In the genomic region with DNA sequence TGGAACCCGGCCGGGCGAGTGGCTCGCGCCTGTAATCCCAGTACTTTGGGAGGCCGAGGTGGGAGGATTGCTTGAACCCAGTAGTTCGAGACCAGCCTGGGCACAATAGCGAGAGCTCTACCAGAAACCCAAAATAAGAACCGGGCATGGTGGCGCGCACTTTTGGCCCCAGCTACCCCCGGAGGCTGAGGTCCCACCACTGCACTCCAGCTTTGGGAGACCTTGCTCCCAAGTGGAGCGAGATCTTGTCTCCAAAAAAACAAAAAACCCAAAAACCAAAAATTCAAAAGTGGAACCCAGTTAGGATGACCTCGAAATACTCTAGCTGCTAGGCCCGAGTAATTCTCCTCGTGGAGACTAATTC, we compare ENCODE assay signal across 8 cellular contexts. TPM values are rescaled to one million over a fixed set of nuclear protein-coding genes. Genes with fewer than 3 reads are reported as not detected.
A peak's percentile ranks its signal among the peaks of the same experiment; 100 is the strongest.
DNase-seq lines count a peak whose midpoint lies in the region; ATAC-seq, FAIRE-seq and TF ChIP-seq lines count a peak whose summit lies in the region.

No MANE protein-coding gene starts in this region.

- DNase-seq in Calu3 (no peak), PC-3 (no peak), endothelial cell of umbilical vein (ENCODE audit: low read depth, low spot score) (peak; percentile 8), osteocyte (ENCODE audit: extremely low spot score, unreplicated experiment) (no peak), SKM-1 treated with dmso at 0.1 percent for 144 hours (lab: John Stamatoyannopoulos, UW; ENCODE audit: unreplicated experiment) (no peak), glomerular visceral epithelial cell (ENCODE audit: extremely low spot score) (no peak), GM20000 (ENCODE audit: low spot score) (no peak)
- no peak for DNase-seq in stimulated activated CD8-positive, alpha-beta memory T cell treated with anti-CD3 and anti-CD28 coated beads, Interleukin-4, amount 100 ng/mL, for 48 hours

- ATAC-seq in PC-3, result no peak

- H3K27ac ChIP-seq in PC-3 (ENCODE audit: low read length), result 0 out of 2 replicates have a peak overlapping the region, but pooled peaks have one; percentile 80
- peak overlapping the region; percentile 83 for H3K27ac ChIP-seq in endothelial cell of umbilical vein (ENCODE audit: insufficient read depth, low read depth, low read length)

- no peaks in the 10 kb centered on the region for H3K9me2 ChIP-seq in PC-3 (replicated peaks; ENCODE audit: low read length)

- TF ChIP-seq CTCF in Calu3 (IDR thresholded peaks at IDR 0.05; ENCODE audit: unreplicated experiment) (no peak), PC-3 (conservative IDR thresholded peaks at IDR 0.05; ENCODE audit: low read depth, low read length) (no peak), endothelial cell of umbilical vein (IDR thresholded peaks at IDR 0.05; ENCODE audit: extremely low read depth in 1 of 2, insufficient read depth in 1 of 2, low read depth in 1 of 2, low read length in 2 of 2) (no peak), osteocyte (IDR thresholded peaks at IDR 0.05) (no peak), GM20000 (IDR thresholded peaks at IDR 0.05; ENCODE audit: extremely low read depth, missing control alignments) (no peak)

- H3K4me3 Mint-ChIP-seq in Calu3 (ENCODE audit: low read depth, unreplicated experiment) (peak overlapping the region; percentile 88), osteocyte (ENCODE audit: unreplicated experiment) (peak overlapping the region; percentile 96)

- H3K79me2 ChIP-seq in PC-3 (ENCODE audit: low read length) (peaks cover 48% of the 10 kb centered on the region), endothelial cell of umbilical vein (ENCODE audit: control insufficient read depth, insufficient read depth, low read length) (peaks cover 41% of the 10 kb centered on the region)

- H3K9me1 ChIP-seq in endothelial cell of umbilical vein (replicated peaks; ENCODE audit: control insufficient read depth, extremely low read depth, insufficient read depth, low read length), result no peaks in the 10 kb centered on the region

- BruUV-seq in Calu3 (replicated peaks; lab: Mats Ljungman, UMichigan) (no TSS peak), PC-3 (replicated peaks; lab: Mats Ljungman, UMichigan) (TSS peak; percentile 66), endothelial cell of umbilical vein (replicated peaks; lab: Mats Ljungman, UMichigan) (TSS peak; percentile 67)

- H3K27me3 Mint-ChIP-seq in Calu3 (ENCODE audit: unreplicated experiment) (no peaks in the 10 kb centered on the region), osteocyte (ENCODE audit: unreplicated experiment) (no peaks in the 10 kb centered on the region)

- POLR2A ChIA-PET in PC-3 (lab: Charles Lee; ENCODE audit: unreplicated experiment), result no interaction called here
- POLR2A ChIA-PET in endothelial cell of umbilical vein (lab: Charles Lee), result interaction anchor here (0.9 kb wide), 1 partner anchor 75 kb away, joined by 3 read pairs; a partner anchor contains a TSS

- TF ChIP-seq POLR2A in endothelial cell of umbilical vein (IDR thresholded peaks at IDR 0.05; ENCODE audit: low read depth, low read length), result no peak

- H2AFZ ChIP-seq in PC-3 (ENCODE audit: low read length), result peak overlapping the region; percentile 82
- H2AFZ ChIP-seq in endothelial cell of umbilical vein (ENCODE audit: low read depth, low read length), result peak overlapping the region; percentile 76

- H3K36me3 Mint-ChIP-seq in Calu3 (ENCODE audit: insufficient read depth, unreplicated experiment) (peaks cover 40% of the 10 kb centered on the region), osteocyte (ENCODE audit: unreplicated experiment) (peaks cover 19% of the 10 kb centered on the region)

- H3K27ac Mint-ChIP-seq in Calu3 (ENCODE audit: unreplicated experiment) (peak overlapping the region; percentile 83), osteocyte (ENCODE audit: unreplicated experiment) (peak overlapping the region; percentile 97)

- H3K4me1 Mint-ChIP-seq in Calu3 (ENCODE audit: low read depth, unreplicated experiment) (peaks cover 28% of the 10 kb centered on the region), osteocyte (ENCODE audit: unreplicated experiment) (peaks cover 23% of the 10 kb centered on the region)

- H3K9ac ChIP-seq in PC-3 (ENCODE audit: low read length), result peak overlapping the region; percentile 97
- H3K9ac ChIP-seq in endothelial cell of umbilical vein (replicated peaks; ENCODE audit: extremely low read depth, insufficient read depth, low read length), result peak overlapping the region; percentile 94

- H3K9me3 ChIP-seq in PC-3 (ENCODE audit: low read length) (no peaks in the 10 kb centered on the region), endothelial cell of umbilical vein (replicated peaks; ENCODE audit: control insufficient read depth, insufficient read depth, low read length) (no peaks in the 10 kb centered on the region)

- H4K20me1 ChIP-seq in PC-3 (ENCODE audit: low read length) (peaks cover 19% of the 10 kb centered on the region), endothelial cell of umbilical vein (replicated peaks; ENCODE audit: control insufficient read depth, extremely low read depth, insufficient read depth, low read length) (peaks cover 5% of the 10 kb centered on the region)

- H3K4me2 ChIP-seq in PC-3 (ENCODE audit: low read length) (peak overlapping the region; percentile 96), endothelial cell of umbilical vein (ENCODE audit: insufficient read depth, low read length) (peak overlapping the region; percentile 49)

- no peak for FAIRE-seq in endothelial cell of umbilical vein (lab: Jason Lieb, UNC)

- CTCF ChIA-PET in Calu3 (lab: Charles Lee), result interaction anchor here (0.6 to 2.8 kb wide), 3 partner anchors 12 to 144 kb away, joined by 5 to 18 read pairs (median 13); no protein-coding TSS in a partner anchor
- CTCF ChIA-PET in PC-3 (lab: Charles Lee), result interaction anchor here (3.0 kb wide), 1 partner anchor 29 kb away, joined by 13 read pairs; no protein-coding TSS in a partner anchor
- CTCF ChIA-PET in endothelial cell of umbilical vein (lab: Charles Lee), result interaction anchor here (0.7 to 15.5 kb wide), 7 partner anchors 8 to 55 kb away, joined by 3 to 437 read pairs (median 6); a partner anchor contains a TSS

- H3K27me3 ChIP-seq in PC-3 (ENCODE audit: low read length), result no peaks in the 10 kb centered on the region
- no peaks in the 10 kb centered on the region for H3K27me3 ChIP-seq in endothelial cell of umbilical vein (ENCODE audit: control insufficient read depth in 2 of 2, insufficient read depth in 2 of 2, low read length in 2 of 2)

- dilution Hi-C loops in endothelial cell of umbilical vein (cut with MboI; ENCODE audit: extremely low pct_ligation_motif_present, low sequenced_read_pairs), result no loop called here

- intact Hi-C loops in Calu3 (cut with micrococcal nuclease; ENCODE audit: unreplicated experiment), result loop anchor here (10.0 kb wide), 1 partner anchor 90 kb away; no protein-coding TSS in a partner anchor
- intact Hi-C loops in PC-3 (cut with micrococcal nuclease), result no loop called here
- intact Hi-C loops in endothelial cell of umbilical vein (cut with micrococcal nuclease), result loop anchor here (2.0 kb wide), 1 partner anchor 30 kb away; no protein-coding TSS in a partner anchor

- H3F3A ChIP-seq in PC-3 (ENCODE audit: low read length, unreplicated experiment), result no peaks in the 10 kb centered on the region

- H3K4me1 ChIP-seq in PC-3 (ENCODE audit: insufficient read depth, low read length) (peaks cover 24% of the 10 kb centered on the region), endothelial cell of umbilical vein (ENCODE audit: control insufficient read depth, extremely low read depth, insufficient read depth, low read length) (peaks cover 24% of the 10 kb centered on the region)

- no peaks in the 10 kb centered on the region for H3K9me3 Mint-ChIP-seq in Calu3 (ENCODE audit: low read depth, unreplicated experiment)
- no peaks in the 10 kb centered on the region for H3K9me3 Mint-ChIP-seq in osteocyte (ENCODE audit: unreplicated experiment)

- H3K36me3 ChIP-seq in PC-3 (ENCODE audit: low read depth, low read length) (peaks cover 22% of the 10 kb centered on the region), endothelial cell of umbilical vein (ENCODE audit: control insufficient read depth in 2 of 2, extremely low read depth in 1 of 2, insufficient read depth in 2 of 2, low read length in 2 of 2) (peaks cover 2% of the 10 kb centered on the region in 2 experiments)

- H3K4me3 ChIP-seq in PC-3 (ENCODE audit: low read length) (peak overlapping the region; percentile 84), endothelial cell of umbilical vein (replicated peaks in 1 of 3; ENCODE audit: insufficient read depth in 1 of 3, low read depth in 1 of 3, low read length in 3 of 3) (peak overlapping the region; percentile 2 to 99 (median 88))

RNA-seq across cellular contexts. Expression of a gene that starts 0.8 kb away (rescaled TPM):
- total RNA-seq in Calu3 (2022), result 70.3 and 75.5 TPM in 2 replicates
- 72.6 and 93.8 TPM in 2 replicates for total RNA-seq in PC-3 (2014; rRNA removed)
- 79.4 and 90.0 TPM in 2 replicates for total RNA-seq in endothelial cell of umbilical vein
- polyA plus RNA-seq in endothelial cell of umbilical vein, result 23.1 and 23.8 TPM in 2 replicates
- polyA plus RNA-seq in endothelial cell of umbilical vein (2011; cell fraction: cytosol; rRNA removed), result 47.0 and 50.6 TPM in 2 replicates
- 24.4 and 26.8 TPM in 2 replicates for polyA plus RNA-seq in endothelial cell of umbilical vein (2011; cell fraction: nucleus; rRNA removed)
- 84.2 and 85.4 TPM in 2 replicates for polyA plus RNA-seq in endothelial cell of umbilical vein (2012)
- polyA minus RNA-seq in endothelial cell of umbilical vein, result 27.3 and 35.1 TPM in 2 replicates
- 28.4 TPM for polyA minus RNA-seq in endothelial cell of umbilical vein (2011; cell fraction: cytosol; rRNA and poly(A)+ RNA removed)
- 18.1 and 37.2 TPM in 2 replicates for polyA minus RNA-seq in endothelial cell of umbilical vein (2011; cell fraction: nucleus; rRNA and poly(A)+ RNA removed)
- total RNA-seq in osteocyte, result 89.3 and 104 TPM in 2 replicates

RNA-seq across cellular contexts. Expression of a gene that starts 20.4 kb away (rescaled TPM):
- total RNA-seq in Calu3 (2022), result 117 and 133 TPM in 2 replicates
- 103 and 125 TPM in 2 replicates for total RNA-seq in PC-3 (2014; rRNA removed)
- 79.8 and 90.2 TPM in 2 replicates for total RNA-seq in endothelial cell of umbilical vein
- polyA plus RNA-seq in endothelial cell of umbilical vein, result 86.2 and 93.2 TPM in 2 replicates
- polyA plus RNA-seq in endothelial cell of umbilical vein (2011; cell fraction: cytosol; rRNA removed), result 89.8 and 90.0 TPM in 2 replicates
- polyA plus RNA-seq in endothelial cell of umbilical vein (2011; cell fraction: nucleus; rRNA removed), result 173 and 199 TPM in 2 replicates
- polyA plus RNA-seq in endothelial cell of umbilical vein (2012), result 57.2 and 85.7 TPM in 2 replicates
- polyA minus RNA-seq in endothelial cell of umbilical vein, result 177 TPM in 2 replicates
- 112 TPM for polyA minus RNA-seq in endothelial cell of umbilical vein (2011; cell fraction: cytosol; rRNA and poly(A)+ RNA removed)
- 43.0 and 77.9 TPM in 2 replicates for polyA minus RNA-seq in endothelial cell of umbilical vein (2011; cell fraction: nucleus; rRNA and poly(A)+ RNA removed)
- total RNA-seq in osteocyte, result 54.1 and 55.2 TPM in 2 replicates

RNA-seq across cellular contexts. Expression of a gene that starts 26.5 kb away (rescaled TPM):
- 0.38 and 0.51 TPM in 2 replicates for total RNA-seq in Calu3 (2022)
- not detected in 2 replicates for total RNA-seq in PC-3 (2014; rRNA removed)
- total RNA-seq in endothelial cell of umbilical vein, result not detected in 2 replicates
- polyA plus RNA-seq in endothelial cell of umbilical vein, result not detected in 2 replicates
- polyA plus RNA-seq in endothelial cell of umbilical vein (2011; cell fraction: cytosol; rRNA removed), result not detected in 2 replicates
- not detected in 2 replicates for polyA plus RNA-seq in endothelial cell of umbilical vein (2011; cell fraction: nucleus; rRNA removed)
- not detected in 2 replicates for polyA plus RNA-seq in endothelial cell of umbilical vein (2012)
- not detected in 2 replicates for polyA minus RNA-seq in endothelial cell of umbilical vein
- polyA minus RNA-seq in endothelial cell of umbilical vein (2011; cell fraction: cytosol; rRNA and poly(A)+ RNA removed), result not detected
- polyA minus RNA-seq in endothelial cell of umbilical vein (2011; cell fraction: nucleus; rRNA and poly(A)+ RNA removed), result not detected in 2 replicates
- not detected in 2 replicates for total RNA-seq in osteocyte

RNA-seq across cellular contexts. Expression of a gene that starts 55.5 kb away (rescaled TPM):
- total RNA-seq in Calu3 (2022) (11.2 and 18.4 TPM in 2 replicates), PC-3 (2014; rRNA removed) (1.1 and 1.7 TPM in 2 replicates), endothelial cell of umbilical vein (19.8 and 22.5 TPM in 2 replicates), osteocyte (3.2 and 4.2 TPM in 2 replicates)
- polyA plus RNA-seq in endothelial cell of umbilical vein, result 16.6 and 21.6 TPM in 2 replicates
- polyA plus RNA-seq in endothelial cell of umbilical vein (2011; cell fraction: cytosol; rRNA removed), result 19.3 and 21.5 TPM in 2 replicates
- 14.7 and 15.3 TPM in 2 replicates for polyA plus RNA-seq in endothelial cell of umbilical vein (2011; cell fraction: nucleus; rRNA removed)
- polyA plus RNA-seq in endothelial cell of umbilical vein (2012), result 13.8 and 15.1 TPM in 2 replicates
- polyA minus RNA-seq in endothelial cell of umbilical vein, result 44.7 and 56.3 TPM in 2 replicates
- 6.7 TPM for polyA minus RNA-seq in endothelial cell of umbilical vein (2011; cell fraction: cytosol; rRNA and poly(A)+ RNA removed)
- 6.7 and 9.2 TPM in 2 replicates for polyA minus RNA-seq in endothelial cell of umbilical vein (2011; cell fraction: nucleus; rRNA and poly(A)+ RNA removed)
